15 cellular contexts compared by ENCODE assay signal in genomic region chr9:91285729-91286353, GRCh38.
DNase-seq lines count a peak whose midpoint lies in the region; ATAC-seq, FAIRE-seq and TF ChIP-seq lines count a peak whose summit lies in the region.
"Had no signal": no experiment of that assay in that cellular context is flagged by ENCODE, and none has a peak within 500 bp of the region (broad histone marks: within the 10 kb centered on the region; RNA-seq: fewer than 3 reads in every experiment).

No MANE protein-coding gene starts in this region.

- DNase-seq in A549 (ENCODE audit: low read depth in 1 of 2, low spot score in 1 of 2) = no peak
- DNase-seq in IMR-90 = peak; percentile 54
- peak; percentile 27 for DNase-seq in choroid plexus epithelial cell (ENCODE audit: low read depth)
- DNase-seq in lung microvascular endothelial cell (ENCODE audit: low read depth in 2 of 2) = peak; percentile 53 to 75
- DNase-seq in pons (ENCODE audit: low spot score) = no peak
- no peak for DNase-seq in GM12892 (ENCODE audit: insufficient read length)
- DNase-seq: activated naive CD8-positive, alpha-beta T cell treated with anti-CD3 and anti-CD28 coated beads, Interleukin-2, amount 10 ng/mL, durations not matched to agents 7 days and 5 days; GF-D8; stimulated activated CD4-positive, alpha-beta T cell treated with anti-CD3 and anti-CD28 coated beads, Interleukin-12 subunit alpha, Interleukin-12 subunit beta, amount 100 ng/mL, for 4 hours; T-cell had no signal

- no peak for FAIRE-seq in A549 (lab: Jason Lieb, UNC)
- no peak for FAIRE-seq in GM12892 (lab: Jason Lieb, UNC)

- no peaks in the 10 kb centered on the region for H3K9me3 ChIP-seq in A549
- H3K9me3 ChIP-seq in IMR-90 (ENCODE audit: control insufficient read depth, insufficient read depth, low read length) = no peaks in the 10 kb centered on the region
- H3K9me3 ChIP-seq: HAP-1 had no signal

- peak overlapping the region; percentile 57; the same call in 1 of the 2 replicates for H3K18ac ChIP-seq in IMR-90 (ENCODE audit: low read depth, low read length)

- H2BK20ac ChIP-seq in IMR-90 (ENCODE audit: low read depth, low read length) = no peak overlapping the region

- H3K79me1 ChIP-seq in IMR-90 (ENCODE audit: low read depth in 1 of 2, low read length in 2 of 2) = peaks cover 3 to 13% of the 10 kb centered on the region in 2 experiments; a peak in 2 of 4 replicates

- no peak overlapping the region for H3K27ac ChIP-seq in A549
- H3K27ac ChIP-seq in IMR-90 (ENCODE audit: insufficient read depth, low read length) = no peak overlapping the region
- H3K27ac ChIP-seq: epithelial cell of prostate, RWPE1 had no signal

- H3K14ac ChIP-seq in IMR-90 (replicated peaks; ENCODE audit: low read depth, low read length) = peak overlapping the region; percentile 62; the same call in 1 of the 2 replicates

- dilution Hi-C loops in IMR-90 (cut with HindIII; ENCODE audit: low sequenced_read_pairs, unreplicated experiment) = no loop called here

- no peak overlapping the region for H3K56ac ChIP-seq in IMR-90 (ENCODE audit: extremely low read depth, insufficient read depth, low read length)

- H4K5ac ChIP-seq in IMR-90 (ENCODE audit: low read depth, low read length) = no peak overlapping the region

- ATAC-seq in A549 (no peak), IMR-90 (ENCODE audit: low read depth) (peak; percentile 51; the same call in 1 of the 2 replicates), GM21717 (IDR thresholded peaks at IDR 0.05; ENCODE audit: unreplicated experiment) (no peak), HG03135 (IDR thresholded peaks at IDR 0.05; ENCODE audit: unreplicated experiment) (no peak)
- ATAC-seq: T-cell had no signal

- intact Hi-C loops in IMR-90 (cut with micrococcal nuclease) = loop anchor here (5.0 kb wide), 1 partner anchor 39 kb away; no protein-coding TSS in a partner anchor

- 0 out of 2 replicates have a peak overlapping the region, but pooled peaks have one; percentile 57 for H3K23ac ChIP-seq in IMR-90 (ENCODE audit: low read depth, low read length)

- H2AK9ac ChIP-seq in IMR-90 (replicated peaks; ENCODE audit: low read depth, low read length, poor library complexity) = no peak overlapping the region

- TF ChIP-seq CTCF in A549 (IDR thresholded peaks at IDR 0.05) (no peak), IMR-90 (conservative IDR thresholded peaks at IDR 0.05; ENCODE audit: low read depth, low read length) (no peak), choroid plexus epithelial cell (conservative IDR thresholded peaks at IDR 0.05; ENCODE audit: low read depth, low read length) (no peak)

- H3K9ac ChIP-seq in IMR-90 (ENCODE audit: low read depth, low read length) = no peak overlapping the region

- H2BK120ac ChIP-seq in IMR-90 (ENCODE audit: low read depth, low read length) = no peak overlapping the region

- POLR2A ChIA-PET in A549 (lab: Yijun Ruan, JAX) = no interaction called here
- POLR2A ChIA-PET in IMR-90 (lab: Charles Lee; ENCODE audit: unreplicated experiment) = no interaction called here

- H3K4me1 ChIP-seq in A549 = peaks cover 20% of the 10 kb centered on the region
- H3K4me1 ChIP-seq in IMR-90 (ENCODE audit: control insufficient read depth, insufficient read depth, low read length) = peaks cover 4% of the 10 kb centered on the region
- H3K4me1 ChIP-seq: HAP-1 had no signal

- no peak overlapping the region for H2BK15ac ChIP-seq in IMR-90 (ENCODE audit: low read depth, low read length)

- H4K20me1 ChIP-seq in IMR-90 (ENCODE audit: insufficient read depth, low read length) = no peaks in the 10 kb centered on the region

- H2AFZ ChIP-seq in IMR-90 (replicated peaks; ENCODE audit: low read length, poor library complexity) = no peak overlapping the region

- no peak for TF ChIP-seq EP300 in A549 (IDR thresholded peaks at IDR 0.05)

- peak overlapping the region; percentile 36; the same call in 1 of the 3 replicates for H3K4me2 ChIP-seq in A549
- H3K4me2 ChIP-seq in IMR-90 (ENCODE audit: low read depth, low read length) = peak overlapping the region; percentile 78; the same call in 1 of the 2 replicates

- TF ChIP-seq POLR2A in A549 (IDR thresholded peaks at IDR 0.05; ENCODE audit: low read length) = no peak
- no peak for TF ChIP-seq POLR2A in IMR-90 (IDR thresholded peaks at IDR 0.05; ENCODE audit: low read depth, low read length)
- TF ChIP-seq POLR2A in GM12892 (IDR thresholded peaks at IDR 0.05; ENCODE audit: low read depth, low read length) = no peak

- CTCF ChIA-PET in A549 (lab: Yijun Ruan, JAX) (interaction anchor here (0.7 kb wide), 1 partner anchor 245 kb away, joined by 3 read pairs; no protein-coding TSS in a partner anchor), IMR-90 (lab: Yijun Ruan, JAX) (no interaction called here)

- no peak overlapping the region for H3K4me3 ChIP-seq in A549
- no peak overlapping the region for H3K4me3 ChIP-seq in IMR-90 (ENCODE audit: insufficient read depth, low read depth, low read length)
- no peak overlapping the region for H3K4me3 ChIP-seq in choroid plexus epithelial cell (ENCODE audit: low read depth, low read length)
- H3K4me3 ChIP-seq: HAP-1 had no signal

- 34% methylated on average over 6 of the region's 6 CpGs for WGBS in A549 (ENCODE audit: missing lambda C conversion rate)
- WGBS in IMR-90 (ENCODE audit: extremely low coverage in 2 of 2, insufficient read length in 1 of 2), 2 experiments = no CpG with 5 or more reads among the region's 6 CpGs

- no peak for TF ChIP-seq RAD21 in A549 (conservative IDR thresholded peaks at IDR 0.05 in 1 of 2, IDR thresholded peaks at IDR 0.05 in 1 of 2)
- no peak for TF ChIP-seq RAD21 in IMR-90 (IDR thresholded peaks at IDR 0.05; ENCODE audit: low read length)

- H3K9me1 ChIP-seq in IMR-90 (ENCODE audit: insufficient read depth, low read length) = peaks cover 7% of the 10 kb centered on the region; the same call in 1 of the 2 replicates

- no peak overlapping the region for H4K91ac ChIP-seq in IMR-90 (ENCODE audit: insufficient read depth, low read depth, low read length)

- H2BK5ac ChIP-seq in IMR-90 (ENCODE audit: low read depth, low read length, poor library complexity, severe bottlenecking) = no peak overlapping the region

- no peaks in the 10 kb centered on the region for H3K27me3 ChIP-seq in IMR-90 (ENCODE audit: control insufficient read depth, insufficient read depth, low read length)

- in situ Hi-C loops in IMR-90 (cut with MboI; ENCODE audit: low sequenced_read_pairs) = no loop called here

- no peak overlapping the region for H3K4ac ChIP-seq in IMR-90 (ENCODE audit: low read depth, low read length)

- no peak overlapping the region for H4K8ac ChIP-seq in IMR-90 (ENCODE audit: low read depth in 2 of 2, low read length in 2 of 2)

- H3K36me3 ChIP-seq in IMR-90 (ENCODE audit: control insufficient read depth, insufficient read depth, low read length) = peaks cover 3% of the 10 kb centered on the region; the same call in 1 of the 2 replicates
- H3K36me3 ChIP-seq: HAP-1 had no signal

- no TSS peak for BruUV-seq in IMR-90 (replicated peaks; lab: Mats Ljungman, UMichigan)

- H2AK5ac ChIP-seq in IMR-90 (ENCODE audit: low read depth, low read length) = no peak overlapping the region

TF ChIP-seq in A549, 52 proteins besides CTCF, POLR2A, EP300 and RAD21 (continues in another document):
- no peak for TF ChIP-seq KDM1A (IDR thresholded peaks at IDR 0.05; ENCODE audit: low read depth)
- TF ChIP-seq RNF2 (IDR thresholded peaks at IDR 0.05; ENCODE audit: borderline replicate concordance, low read depth) = no peak
- no peak for TF ChIP-seq ZSCAN20 (CRISPR knock-in tag; IDR thresholded peaks at IDR 0.05)
- no peak for TF ChIP-seq TFCP2L1 (CRISPR knock-in tag; IDR thresholded peaks at IDR 0.05)
- TF ChIP-seq JUNB (IDR thresholded peaks at IDR 0.05) = no peak
- no peak for TF ChIP-seq HMGXB4 (CRISPR knock-in tag; IDR thresholded peaks at IDR 0.05; ENCODE audit: borderline replicate concordance)
- no peak for TF ChIP-seq MAZ (IDR thresholded peaks at IDR 0.05; ENCODE audit: borderline replicate concordance, low read depth, low read length)
- TF ChIP-seq CBX8 (IDR thresholded peaks at IDR 0.05) = no peak
- TF ChIP-seq NR3C1 (IDR thresholded peaks at IDR 0.05) = no peak

TF ChIP-seq in IMR-90, 13 proteins besides CTCF, POLR2A, EP300 and RAD21:
- TF ChIP-seq FOS (IDR thresholded peaks at IDR 0.05; ENCODE audit: low read depth, low read length) (no peak), RCOR1 (IDR thresholded peaks at IDR 0.05; ENCODE audit: insufficient replicate concordance, low read length) (no peak), MAFK (IDR thresholded peaks at IDR 0.05; ENCODE audit: low read depth, low read length) (no peak), RFX5 (IDR thresholded peaks at IDR 0.05; ENCODE audit: low read depth, low read length) (no peak), CHD1 (IDR thresholded peaks at IDR 0.05; ENCODE audit: low read depth, low read length) (no peak), MAZ (IDR thresholded peaks at IDR 0.05; ENCODE audit: borderline replicate concordance, low read depth, low read length) (no peak), BHLHE40 (IDR thresholded peaks at IDR 0.05; ENCODE audit: low read depth, low read length) (no peak), NFE2L2 (IDR thresholded peaks at IDR 0.05; ENCODE audit: low read depth, low read length) (no peak), CEBPB (IDR thresholded peaks at IDR 0.05; ENCODE audit: low read depth, low read length) (no peak), ELK1 (IDR thresholded peaks at IDR 0.05; ENCODE audit: borderline replicate concordance, low read depth, low read length) (no peak), SMC3 (IDR thresholded peaks at IDR 0.05; ENCODE audit: low read depth, low read length) (no peak), USF2 (IDR thresholded peaks at IDR 0.05; ENCODE audit: low read depth, low read length) (no peak), MXI1 (IDR thresholded peaks at IDR 0.05; ENCODE audit: borderline replicate concordance, low read depth, low read length) (no peak)
TF ChIP-seq in IMR-90: peak in this region for 0.

Comparison
In these comparisons a context has a peak if more than half of its experiments do, and no peak if none do; other contexts are left out.
1. DNase-seq: peak in IMR-90 (single experiment), choroid plexus epithelial cell (single experiment) and lung microvascular endothelial cell (2 of 2); none in A549 (0 of 2), pons (single experiment) and GM12892 (single experiment).